34 cellular contexts compared by ENCODE assay signal in genomic region chr2:71833272-71833671, GRCh38.
"Had no signal": no experiment of that assay in that cellular context is flagged by ENCODE, and none has a peak within 500 bp of the region (broad histone marks: within the 10 kb centered on the region; RNA-seq: fewer than 3 reads in every experiment).

No MANE protein-coding gene starts in this region.

- H3K27ac ChIP-seq: coronary artery, dorsolateral prefrontal cortex, epithelial cell of prostate, esophagus squamous epithelium, WERI-Rb-1 had no signal

- H3K4me3 Mint-ChIP-seq: activated B cell treated with CpG ODN at 0.5 μM for 24 hours; activated CD8-positive, alpha-beta memory T cell treated with anti-CD3 and anti-CD28 coated beads, Interleukin-2, amount 10 ng/mL, durations not matched to agents 7 days and 5 days; activated CD8-positive, alpha-beta T cell treated with anti-CD3 and anti-CD28 coated beads, Interleukin-2, amount 10 ng/mL, durations not matched to agents 7 days and 5 days; activated naive CD4-positive, alpha-beta T cell treated with anti-CD3 and anti-CD28 coated beads, Interleukin-2, amount 10 ng/mL, durations not matched to agents 7 days and 5 days; activated naive CD8-positive, alpha-beta T cell treated with anti-CD3 and anti-CD28 coated beads, Interleukin-2, amount 10 ng/mL, durations not matched to agents 7 days and 5 days; activated T-helper 1 cell treated with anti-CD3 and anti-CD28 coated beads, Interleukin-12 subunit alpha, Interleukin-12 subunit beta, Interleukin-2, Interleukin-4 antibody, amounts not matched to agents 30 ng/mL and 10 ng/mL and 1 ng/mL, durations not matched to agents 14 hours and 24 hours and 36 hours; central memory CD8-positive, alpha-beta T cell; dendritic cell treated with granulocyte-macrophage colony-stimulating factor and Interleukin-4, amounts not matched to agents 40 ng/mL and 50 ng/mL, for 4 days; T-helper 17 cell; T-helper 2 cell treated with Interferon-gamma antibody and Interleukin-4, amounts not matched to agents 5 μg/mL and 100 μg/mL, for 36 hours had no signal

- ATAC-seq: activated CD4-positive, CD25-positive, alpha-beta regulatory T cell treated with anti-CD3 and anti-CD28 coated beads, Interleukin-2, amount 50 U/mL, for 24 hours; activated CD8-positive, alpha-beta memory T cell treated with anti-CD3 and anti-CD28 coated beads, Interleukin-2, amount 10 ng/mL, durations not matched to agents 7 days and 5 days; activated CD8-positive, alpha-beta T cell treated with anti-CD3 and anti-CD28 coated beads, Interleukin-2, amount 10 ng/mL, durations not matched to agents 7 days and 5 days; activated naive CD4-positive, alpha-beta T cell treated with anti-CD3 and anti-CD28 coated beads, Interleukin-2, amount 50 U/mL, for 72 hours; T-helper 17 cell had no signal

- FAIRE-seq: astrocyte, bronchial epithelial cell, endometrium, endothelial cell of umbilical vein, frontal cortex had no signal

- DNase-seq: activated B cell treated with CpG ODN at 0.5 μM for 24 hours; activated CD4-positive, alpha-beta T cell treated with anti-CD3 and anti-CD28 coated beads for 48 hours; activated CD4-positive, alpha-beta T cell treated with anti-CD3 and anti-CD28 coated beads, Interleukin-2, amount 50 U/mL, for 1 hour; activated CD4-positive, alpha-beta T cell treated with anti-CD3 and anti-CD28 coated beads, Interleukin-2, amount 50 U/mL, for 48 hours; activated CD8-positive, alpha-beta memory T cell treated with anti-CD3 and anti-CD28 coated beads, Interleukin-2, amount 10 ng/mL, durations not matched to agents 7 days and 5 days; activated CD8-positive, alpha-beta memory T cell treated with anti-CD3 and anti-CD28 coated beads, Interleukin-2, amount 50 U/mL, for 4 hours; activated CD8-positive, alpha-beta T cell treated with anti-CD3 and anti-CD28 coated beads, Interleukin-2, amount 10 ng/mL, durations not matched to agents 7 days and 5 days; activated gamma-delta T cell; activated naive CD4-positive, alpha-beta T cell; activated naive CD4-positive, alpha-beta T cell treated with anti-CD3 and anti-CD28 coated beads, Interleukin-2, amount 10 ng/mL, durations not matched to agents 7 days and 5 days; activated naive CD8-positive, alpha-beta T cell treated with anti-CD3 and anti-CD28 coated beads, Interleukin-2, amount 10 ng/mL, durations not matched to agents 7 days and 5 days; activated T-cell treated with anti-CD3 and anti-CD28 coated beads, Interleukin-2, amount 50 U/mL, for 1 hour; activated T-cell treated with anti-CD3 and anti-CD28 coated beads, Interleukin-2, amount 50 U/mL, for 48 hours; amniotic stem cell; anterior cingulate cortex; brain microvascular endothelial cell; esophagus squamous epithelium; T-helper 1 cell; T-helper 17 cell; WERI-Rb-1 had no signal

- H3K9me3 Mint-ChIP-seq: activated B cell treated with CpG ODN at 0.5 μM for 24 hours; activated naive CD4-positive, alpha-beta T cell treated with anti-CD3 and anti-CD28 coated beads, Interleukin-2, amount 10 ng/mL, durations not matched to agents 7 days and 5 days; activated naive CD4-positive, alpha-beta T cell treated with anti-CD3 and anti-CD28 coated beads, Interleukin-2, amount 50 U/mL, for 72 hours; activated naive CD8-positive, alpha-beta T cell treated with anti-CD3 and anti-CD28 coated beads, Interleukin-2, amount 10 ng/mL, durations not matched to agents 7 days and 5 days; activated T-helper 1 cell treated with anti-CD3 and anti-CD28 coated beads, Interleukin-12 subunit alpha, Interleukin-12 subunit beta, Interleukin-2, Interleukin-4 antibody, amounts not matched to agents 30 ng/mL and 10 ng/mL and 1 ng/mL, durations not matched to agents 14 hours and 24 hours and 36 hours; central memory CD8-positive, alpha-beta T cell; dendritic cell treated with granulocyte-macrophage colony-stimulating factor and Interleukin-4, amounts not matched to agents 40 ng/mL and 50 ng/mL, for 4 days; T-helper 2 cell treated with Interferon-gamma antibody and Interleukin-4, amounts not matched to agents 5 μg/mL and 100 μg/mL, for 36 hours had no signal

- H3K36me3 ChIP-seq: brain microvascular endothelial cell, esophagus squamous epithelium, WERI-Rb-1 had no signal

- H3K4me3 ChIP-seq: coronary artery, dorsolateral prefrontal cortex, esophagus squamous epithelium had no signal

- H3K27me3 ChIP-seq: brain microvascular endothelial cell, esophagus squamous epithelium had no signal

- H3K27me3 Mint-ChIP-seq: activated CD8-positive, alpha-beta memory T cell treated with anti-CD3 and anti-CD28 coated beads, Interleukin-2, amount 10 ng/mL, durations not matched to agents 7 days and 5 days; activated naive CD4-positive, alpha-beta T cell treated with anti-CD3 and anti-CD28 coated beads, Interleukin-2, amount 10 ng/mL, durations not matched to agents 7 days and 5 days; central memory CD8-positive, alpha-beta T cell; T-helper 17 cell had no signal

- H3K36me3 Mint-ChIP-seq: activated CD8-positive, alpha-beta memory T cell treated with anti-CD3 and anti-CD28 coated beads, Interleukin-2, amount 10 ng/mL, durations not matched to agents 7 days and 5 days; activated naive CD4-positive, alpha-beta T cell treated with anti-CD3 and anti-CD28 coated beads, Interleukin-2, amount 10 ng/mL, durations not matched to agents 7 days and 5 days; activated naive CD4-positive, alpha-beta T cell treated with anti-CD3 and anti-CD28 coated beads, Interleukin-2, amount 50 U/mL, for 72 hours; activated naive CD8-positive, alpha-beta T cell treated with anti-CD3 and anti-CD28 coated beads, Interleukin-2, amount 10 ng/mL, durations not matched to agents 7 days and 5 days had no signal

- H3K27ac Mint-ChIP-seq: activated B cell treated with CpG ODN at 0.5 μM for 24 hours; activated CD8-positive, alpha-beta memory T cell treated with anti-CD3 and anti-CD28 coated beads, Interleukin-2, amount 10 ng/mL, durations not matched to agents 7 days and 5 days; activated CD8-positive, alpha-beta T cell treated with anti-CD3 and anti-CD28 coated beads, Interleukin-2, amount 10 ng/mL, durations not matched to agents 7 days and 5 days; activated naive CD4-positive, alpha-beta T cell treated with anti-CD3 and anti-CD28 coated beads, Interleukin-2, amount 10 ng/mL, durations not matched to agents 7 days and 5 days; activated naive CD4-positive, alpha-beta T cell treated with anti-CD3 and anti-CD28 coated beads, Interleukin-2, amount 50 U/mL, for 72 hours; activated naive CD8-positive, alpha-beta T cell treated with anti-CD3 and anti-CD28 coated beads, Interleukin-2, amount 10 ng/mL, durations not matched to agents 7 days and 5 days; activated T-helper 1 cell treated with anti-CD3 and anti-CD28 coated beads, Interleukin-12 subunit alpha, Interleukin-12 subunit beta, Interleukin-2, Interleukin-4 antibody, amounts not matched to agents 30 ng/mL and 10 ng/mL and 1 ng/mL, durations not matched to agents 14 hours and 24 hours and 36 hours; dendritic cell treated with granulocyte-macrophage colony-stimulating factor and Interleukin-4, amounts not matched to agents 40 ng/mL and 50 ng/mL, for 4 days; T-helper 17 cell; T-helper 2 cell treated with Interferon-gamma antibody and Interleukin-4, amounts not matched to agents 5 μg/mL and 100 μg/mL, for 36 hours had no signal

- H3K4me1 Mint-ChIP-seq: activated B cell treated with CpG ODN at 0.5 μM for 24 hours; activated CD8-positive, alpha-beta memory T cell treated with anti-CD3 and anti-CD28 coated beads, Interleukin-2, amount 10 ng/mL, durations not matched to agents 7 days and 5 days; activated naive CD4-positive, alpha-beta T cell treated with anti-CD3 and anti-CD28 coated beads, Interleukin-2, amount 10 ng/mL, durations not matched to agents 7 days and 5 days; activated naive CD8-positive, alpha-beta T cell treated with anti-CD3 and anti-CD28 coated beads, Interleukin-2, amount 10 ng/mL, durations not matched to agents 7 days and 5 days; central memory CD8-positive, alpha-beta T cell; T-helper 17 cell had no signal

- H3K9me3 ChIP-seq: esophagus squamous epithelium had no signal
